In the genomic region with DNA sequence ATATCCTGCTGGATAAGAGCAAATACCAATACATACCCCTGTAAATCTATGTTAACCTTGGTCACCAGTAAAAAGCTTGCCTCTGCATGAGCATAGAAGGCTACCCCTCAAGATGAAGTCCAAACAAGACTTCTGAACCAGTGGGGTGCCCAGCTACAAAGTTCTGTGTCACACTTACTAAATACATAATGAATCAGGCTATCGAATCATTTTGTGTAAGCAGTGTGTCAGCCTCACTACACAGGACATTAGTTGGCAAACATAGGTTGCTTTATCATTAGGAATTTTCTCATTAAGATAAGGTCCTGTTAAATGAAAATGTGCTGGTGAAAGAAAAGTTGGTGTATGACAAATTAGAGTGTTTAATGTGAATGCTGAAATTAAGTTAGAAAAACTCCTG, we compare ENCODE assay signal across 1 cellular context.
A peak's percentile ranks its signal among the peaks of the same experiment; 100 is the strongest.
TF ChIP-seq lines count a peak whose summit lies in the region.

No MANE protein-coding gene starts in this region.

TF ChIP-seq in endothelial cell of umbilical vein, 7 proteins besides CTCF, POLR2A, EP300 and RAD21:
- TF ChIP-seq FOS (IDR thresholded peaks at IDR 0.05; ENCODE audit: borderline replicate concordance, insufficient read depth, low read length) = peak; percentile 25
- TF ChIP-seq, protein P1, sequence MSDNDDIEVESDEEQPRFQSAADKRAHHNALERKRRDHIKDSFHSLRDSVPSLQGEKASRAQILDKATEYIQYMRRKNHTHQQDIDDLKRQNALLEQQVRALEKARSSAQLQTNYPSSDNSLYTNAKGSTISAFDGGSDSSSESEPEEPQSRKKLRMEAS (IDR thresholded peaks at IDR 0.05; ENCODE audit: insufficient read depth, insufficient read length) = no peak
